ENCODE assay signal across 12 cellular contexts in the genomic region with DNA sequence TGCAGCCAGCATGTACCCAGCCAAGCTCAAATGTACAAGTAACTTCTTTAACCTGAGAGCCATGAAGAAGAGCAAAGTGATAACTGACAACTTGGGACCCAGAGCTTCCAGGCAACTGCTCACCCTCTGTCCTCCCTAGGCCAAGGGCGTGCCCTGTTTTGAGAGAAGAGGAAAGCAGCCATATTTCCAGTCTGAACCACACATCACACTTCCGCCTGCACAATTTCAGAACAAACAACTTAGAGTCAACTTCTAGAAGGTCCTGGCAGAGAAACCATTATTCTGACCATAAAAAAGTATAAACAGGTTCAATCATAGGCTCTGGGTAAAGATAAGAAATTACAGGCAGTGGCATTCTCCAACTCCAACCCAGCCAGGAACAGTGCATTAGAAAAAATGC. TPM values are rescaled to one million over a fixed set of nuclear protein-coding genes. Genes with fewer than 3 reads are reported as not detected.
A peak's percentile ranks its signal among the peaks of the same experiment; 100 is the strongest.
DNase-seq lines count a peak whose midpoint lies in the region; ATAC-seq, FAIRE-seq and TF ChIP-seq lines count a peak whose summit lies in the region.
"Had no signal": no experiment of that assay in that cellular context is flagged by ENCODE, and none has a peak within 500 bp of the region (broad histone marks: within the 10 kb centered on the region; RNA-seq: fewer than 3 reads in every experiment).

No MANE protein-coding gene starts in this region.

- H3K79me2 ChIP-seq in GM23338 (replicated peaks; ENCODE audit: insufficient read depth): peaks cover 81% of the 10 kb centered on the region

- peaks cover 42% of the 10 kb centered on the region for H3K4me1 Mint-ChIP-seq in GM23338

- H3K4me1 ChIP-seq in GM23338 (ENCODE audit: insufficient read depth): peaks cover 25% of the 10 kb centered on the region
- H3K4me1 ChIP-seq in kidney (ENCODE audit: control insufficient read depth in 1 of 2, insufficient read depth in 1 of 2, low read depth in 1 of 2, low read length in 2 of 2): peaks cover 49 to 59% of the 10 kb centered on the region in 2 donors
- H3K4me1 ChIP-seq in skeletal muscle satellite cell (ENCODE audit: control insufficient read depth, insufficient read depth, low read length): peaks cover 68% of the 10 kb centered on the region

- H4K20me1 ChIP-seq in GM23338 (replicated peaks; ENCODE audit: insufficient read depth): peaks cover 10% of the 10 kb centered on the region

- ATAC-seq in GM23338: no peak
- ATAC-seq: naive thymus-derived CD4-positive, alpha-beta T cell had no signal

- H3K36me3 ChIP-seq in GM23338 (ENCODE audit: insufficient read depth) (peaks cover 29% of the 10 kb centered on the region), brain microvascular endothelial cell (replicated peaks) (peaks cover 23% of the 10 kb centered on the region), kidney (ENCODE audit: control insufficient read depth in 1 of 2, insufficient read depth in 2 of 2, low read length in 2 of 2) (peaks cover 7 to 16% of the 10 kb centered on the region in 2 donors), skeletal muscle satellite cell (ENCODE audit: insufficient read depth, low read length) (peaks cover 43% of the 10 kb centered on the region)

- no peak overlapping the region for H3K4me3 Mint-ChIP-seq in GM23338
- H3K4me3 Mint-ChIP-seq: naive thymus-derived CD4-positive, alpha-beta T cell had no signal

- H3K9ac ChIP-seq in kidney (ENCODE audit: low read length in 2 of 2) (peak overlapping the region; percentile 57 to 61), skeletal muscle satellite cell (ENCODE audit: low read depth, low read length) (peak overlapping the region; percentile 59)

- H3K9me3 ChIP-seq in kidney (ENCODE audit: control insufficient read depth in 1 of 2, low read length in 2 of 2): no peaks in the 10 kb centered on the region
- no peaks in the 10 kb centered on the region for H3K9me3 ChIP-seq in skeletal muscle satellite cell (replicated peaks; ENCODE audit: low read length)

- H3K27me3 Mint-ChIP-seq in GM23338 (ENCODE audit: insufficient read depth, low read depth, poor library complexity): peaks cover 5% of the 10 kb centered on the region

- H3K36me3 Mint-ChIP-seq in GM23338 (ENCODE audit: low read depth): peaks cover 65% of the 10 kb centered on the region

- no peak overlapping the region for H2AFZ ChIP-seq in GM23338

- H3K27me3 ChIP-seq in GM23338 (ENCODE audit: insufficient read depth): no peaks in the 10 kb centered on the region
- no peaks in the 10 kb centered on the region for H3K27me3 ChIP-seq in brain microvascular endothelial cell (replicated peaks)
- no peaks in the 10 kb centered on the region for H3K27me3 ChIP-seq in skeletal muscle satellite cell (ENCODE audit: control insufficient read depth, insufficient read depth, low read length)

- in situ Hi-C loops in brain microvascular endothelial cell (cut with HindIII; ENCODE audit: low pct_ligation_motif_present, low sequenced_read_pairs): no loop called here

- no peak overlapping the region for H3K27ac Mint-ChIP-seq in GM23338

- intact Hi-C loops in kidney (cut with DNase I): no loop called here

- H3K27ac ChIP-seq in GM23338 (ENCODE audit: low read depth) (0 out of 2 replicates have a peak overlapping the region, but pooled peaks have one; percentile 61), brain microvascular endothelial cell (peak overlapping the region; percentile 89), kidney (ENCODE audit: low read depth in 2 of 2, low read length in 2 of 2) (peak overlapping the region; percentile 93 to 97)

- H3K9me2 ChIP-seq in GM23338 (ENCODE audit: insufficient read depth): no peaks in the 10 kb centered on the region

- no peaks in the 10 kb centered on the region for H3K9me3 Mint-ChIP-seq in GM23338
- H3K9me3 Mint-ChIP-seq: naive thymus-derived CD4-positive, alpha-beta T cell had no signal

- no peak overlapping the region for H3K4me2 ChIP-seq in GM23338
- H3K4me2 ChIP-seq in skeletal muscle satellite cell (ENCODE audit: low read length): peak overlapping the region; percentile 46

- no peak overlapping the region for H3K4me3 ChIP-seq in GM23338
- no peak overlapping the region for H3K4me3 ChIP-seq in brain microvascular endothelial cell (ENCODE audit: low read depth, low read length)
- peak overlapping the region in 1 of 2 donors; percentile 20 for H3K4me3 ChIP-seq in kidney (ENCODE audit: low read length in 2 of 2)
- no peak overlapping the region for H3K4me3 ChIP-seq in skeletal muscle satellite cell (ENCODE audit: low read length)

- peaks cover 14% of the 10 kb centered on the region; the same call in 1 of the 2 replicates for H3F3A ChIP-seq in GM23338 (replicated peaks; ENCODE audit: low read depth)

- FAIRE-seq in kidney (lab: Jason Lieb, UNC): no peak
- FAIRE-seq: GM12892 had no signal

- DNase-seq in GM23338 (ENCODE audit: low spot score) (no peak), brain microvascular endothelial cell (no peak), kidney (no peak), HPDE6-E6E7 (ENCODE audit: extremely low spot score) (no peak), HT-29 (ENCODE audit: low spot score) (no peak), GDM1 (lab: John Stamatoyannopoulos, UW) (no peak), NCI-H1436 (lab: John Stamatoyannopoulos, UW) (no peak)
- DNase-seq: activated CD4-positive, CD25-positive, alpha-beta regulatory T cell; activated naive CD4-positive, alpha-beta T cell treated with anti-CD3 and anti-CD28 coated beads, Interleukin-2, amount 50 U/mL, for 16 hours; naive thymus-derived CD4-positive, alpha-beta T cell had no signal

- no peak for TF ChIP-seq CTCF in GM23338 (conservative IDR thresholded peaks at IDR 0.05; ENCODE audit: low read depth in 2 of 2)
- TF ChIP-seq CTCF in brain microvascular endothelial cell (IDR thresholded peaks at IDR 0.05; ENCODE audit: low read depth, low read length, missing control alignments): no peak
- no peak for TF ChIP-seq CTCF in kidney (IDR thresholded peaks at IDR 0.05; ENCODE audit: borderline replicate concordance, extremely low read depth, insufficient read depth)

TF ChIP-seq in GM23338, 12 proteins besides CTCF, POLR2A, EP300 and RAD21:
- no peak for TF ChIP-seq JUNB (IDR thresholded peaks at IDR 0.05; ENCODE audit: unreplicated experiment)
- TF ChIP-seq, protein P1, sequence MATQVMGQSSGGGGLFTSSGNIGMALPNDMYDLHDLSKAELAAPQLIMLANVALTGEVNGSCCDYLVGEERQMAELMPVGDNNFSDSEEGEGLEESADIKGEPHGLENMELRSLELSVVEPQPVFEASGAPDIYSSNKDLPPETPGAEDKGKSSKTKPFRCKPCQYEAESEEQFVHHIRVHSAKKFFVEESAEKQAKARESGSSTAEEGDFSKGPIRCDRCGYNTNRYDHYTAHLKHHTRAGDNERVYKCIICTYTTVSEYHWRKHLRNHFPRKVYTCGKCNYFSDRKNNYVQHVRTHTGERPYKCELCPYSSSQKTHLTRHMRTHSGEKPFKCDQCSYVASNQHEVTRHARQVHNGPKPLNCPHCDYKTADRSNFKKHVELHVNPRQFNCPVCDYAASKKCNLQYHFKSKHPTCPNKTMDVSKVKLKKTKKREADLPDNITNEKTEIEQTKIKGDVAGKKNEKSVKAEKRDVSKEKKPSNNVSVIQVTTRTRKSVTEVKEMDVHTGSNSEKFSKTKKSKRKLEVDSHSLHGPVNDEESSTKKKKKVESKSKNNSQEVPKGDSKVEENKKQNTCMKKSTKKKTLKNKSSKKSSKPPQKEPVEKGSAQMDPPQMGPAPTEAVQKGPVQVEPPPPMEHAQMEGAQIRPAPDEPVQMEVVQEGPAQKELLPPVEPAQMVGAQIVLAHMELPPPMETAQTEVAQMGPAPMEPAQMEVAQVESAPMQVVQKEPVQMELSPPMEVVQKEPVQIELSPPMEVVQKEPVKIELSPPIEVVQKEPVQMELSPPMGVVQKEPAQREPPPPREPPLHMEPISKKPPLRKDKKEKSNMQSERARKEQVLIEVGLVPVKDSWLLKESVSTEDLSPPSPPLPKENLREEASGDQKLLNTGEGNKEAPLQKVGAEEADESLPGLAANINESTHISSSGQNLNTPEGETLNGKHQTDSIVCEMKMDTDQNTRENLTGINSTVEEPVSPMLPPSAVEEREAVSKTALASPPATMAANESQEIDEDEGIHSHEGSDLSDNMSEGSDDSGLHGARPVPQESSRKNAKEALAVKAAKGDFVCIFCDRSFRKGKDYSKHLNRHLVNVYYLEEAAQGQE (IDR thresholded peaks at IDR 0.05; ENCODE audit: unreplicated experiment): no peak
- TF ChIP-seq EZH2 (IDR thresholded peaks at IDR 0.05; ENCODE audit: low read depth, unreplicated experiment): no peak
- TF ChIP-seq POLR2AphosphoS5 (IDR thresholded peaks at IDR 0.05; ENCODE audit: low read depth): no peak
- TF ChIP-seq ZNF331 (CRISPR knock-in tag; IDR thresholded peaks at IDR 0.05; ENCODE audit: low read depth): no peak
- TF ChIP-seq, protein P2, sequence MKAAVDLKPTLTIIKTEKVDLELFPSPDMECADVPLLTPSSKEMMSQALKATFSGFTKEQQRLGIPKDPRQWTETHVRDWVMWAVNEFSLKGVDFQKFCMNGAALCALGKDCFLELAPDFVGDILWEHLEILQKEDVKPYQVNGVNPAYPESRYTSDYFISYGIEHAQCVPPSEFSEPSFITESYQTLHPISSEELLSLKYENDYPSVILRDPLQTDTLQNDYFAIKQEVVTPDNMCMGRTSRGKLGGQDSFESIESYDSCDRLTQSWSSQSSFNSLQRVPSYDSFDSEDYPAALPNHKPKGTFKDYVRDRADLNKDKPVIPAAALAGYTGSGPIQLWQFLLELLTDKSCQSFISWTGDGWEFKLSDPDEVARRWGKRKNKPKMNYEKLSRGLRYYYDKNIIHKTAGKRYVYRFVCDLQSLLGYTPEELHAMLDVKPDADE (IDR thresholded peaks at IDR 0.05): no peak
- no peak for TF ChIP-seq NANOG (IDR thresholded peaks at IDR 0.05; ENCODE audit: borderline replicate concordance)
TF ChIP-seq in GM23338: peak in this region for 0.

RNA-seq across cellular contexts. Expression of a gene that starts 50.1 kb away (rescaled TPM):
- 242 and 269 TPM in 2 replicates for total RNA-seq in GM23338 (2014; rRNA removed; shearing (Covaris generic))
- polyA plus RNA-seq in GM23338 (2016; fragmentation: Nextera tagmentation; extraction: Ambion mirVana) (63.6 and 68.2 TPM in 2 replicates), kidney (ENCODE audit: insufficient read depth, low read depth, low replicate concordance) (115 TPM)
- total RNA-seq in kidney: 115 TPM
- total RNA-seq in skeletal muscle satellite cell (2012; rRNA removed): 157 and 167 TPM in 2 replicates
- total RNA-seq in HT-29 (2014; rRNA removed; shearing (Covaris generic)): 408 and 414 TPM in 2 replicates
